Comparison of ENCODE assay signal across 26 cellular contexts in genomic region chr11:7628660-7629059, GRCh38.
"Had no signal": no experiment of that assay in that cellular context is flagged by ENCODE, and none has a peak within 500 bp of the region (broad histone marks: within the 10 kb centered on the region; RNA-seq: fewer than 3 reads in every experiment).

No MANE protein-coding gene starts in this region.

- H3K4me1 ChIP-seq: adrenal gland, body of pancreas, colonic mucosa had no signal

- ATAC-seq: activated naive CD8-positive, alpha-beta T cell treated with anti-CD3 and anti-CD28 coated beads, Interleukin-2, amount 50 U/mL, for 24 hours; body of pancreas; esophagus mucosa; WTC11 had no signal

- DNase-seq: activated CD4-positive, alpha-beta memory T cell treated with anti-CD3 and anti-CD28 coated beads, Interleukin-2, amount 10 ng/mL, durations not matched to agents 7 days and 5 days; activated CD4-positive, alpha-beta T cell treated with anti-CD3 and anti-CD28 coated beads for 1 hour; activated CD4-positive, alpha-beta T cell treated with anti-CD3 and anti-CD28 coated beads for 4 hours; activated CD4-positive, alpha-beta T cell treated with anti-CD3 and anti-CD28 coated beads, Interleukin-2, amount 10 ng/mL, durations not matched to agents 7 days and 5 days; activated CD4-positive, alpha-beta T cell treated with anti-CD3 and anti-CD28 coated beads, Interleukin-2, amount 50 U/mL, for 4 hours; activated effector memory CD4-positive, alpha-beta T cell treated with anti-CD3 and anti-CD28 coated beads, Interleukin-2, amount 50 U/mL, for 16 hours; activated naive CD4-positive, alpha-beta T cell treated with anti-CD3 and anti-CD28 coated beads for 36 hours; activated naive CD8-positive, alpha-beta T cell treated with anti-CD3 and anti-CD28 coated beads for 36 hours; activated naive CD8-positive, alpha-beta T cell treated with anti-CD3 and anti-CD28 coated beads, Interleukin-2, amount 50 U/mL, for 24 hours; activated T-cell treated with anti-CD3 and anti-CD28 coated beads, Interleukin-2, amount 50 U/mL, for 1 hour; activated T-cell treated with anti-CD3 and anti-CD28 coated beads, Interleukin-2, amount 50 U/mL, for 48 hours; adrenal gland; amygdala; aorta; body of pancreas; central memory CD4-positive, alpha-beta T cell; cerebellar nuclear complex; colonic mucosa; dorsolateral prefrontal cortex; effector memory CD4-positive, alpha-beta T cell; endodermal cell; foreskin melanocyte; T-helper 2 cell had no signal

- H3K9me3 ChIP-seq: adrenal gland, body of pancreas, colonic mucosa had no signal

- H3K27ac ChIP-seq: adrenal gland, body of pancreas, cardiac muscle cell, colonic mucosa had no signal

- H3K36me3 ChIP-seq: cardiac muscle cell had no signal

- H3K27me3 ChIP-seq: adrenal gland, body of pancreas, cardiac muscle cell, colonic mucosa, dorsolateral prefrontal cortex had no signal

- H3K4me3 ChIP-seq: adrenal gland, body of pancreas, cardiac muscle cell, colonic mucosa, dorsolateral prefrontal cortex had no signal
